In genomic region chr9:17588395-17588794, GRCh38 we compare ENCODE assay signal across 25 cellular contexts. TPM values are rescaled to one million over a fixed set of nuclear protein-coding genes. Genes with fewer than 3 reads are reported as not detected.
"Had no signal": no experiment of that assay in that cellular context is flagged by ENCODE, and none has a peak within 500 bp of the region (broad histone marks: within the 10 kb centered on the region; RNA-seq: fewer than 3 reads in every experiment).

No MANE protein-coding gene starts in this region.

- ATAC-seq: activated CD4-positive, alpha-beta T cell treated with anti-CD3 and anti-CD28 coated beads for 36 hours; activated T-helper 17 cell treated with anti-CD3 and anti-CD28 coated beads, Interleukin-2, amount 50 U/mL, for 72 hours; PC-3 had no signal

- DNase-seq: activated CD4-positive, alpha-beta memory T cell treated with anti-CD3 and anti-CD28 coated beads, Interleukin-2, amount 10 ng/mL, durations not matched to agents 7 days and 5 days; activated CD4-positive, alpha-beta T cell treated with anti-CD3 and anti-CD28 coated beads for 36 hours; activated CD4-positive, alpha-beta T cell treated with anti-CD3 and anti-CD28 coated beads, Interleukin-2, amount 50 U/mL, for 1 hour; activated gamma-delta T cell; activated naive CD4-positive, alpha-beta T cell treated with anti-CD3 and anti-CD28 coated beads for 36 hours; activated T-cell treated with anti-CD3 and anti-CD28 coated beads for 4 hours; activated T-cell treated with anti-CD3 and anti-CD28 coated beads, Interleukin-2, amount 50 U/mL, for 48 hours; amygdala; cerebellar nuclear complex; IMR-90; Kasumi-1; KBM-7; NCI-H1105 treated with DMSO at 0.1 percent for 48 hours; NCI-H1436 treated with DMSO at 0.1 percent for 48 hours; NCI-H1930; NCI-H345; NCI-H510A treated with DMSO at 0.1 percent for 48 hours; PC-3; SHP77 treated with DMSO at 0.1 percent for 48 hours had no signal

- FAIRE-seq: astrocyte, RCC 7860, TTC549 had no signal

RNA-seq across cellular contexts. Expression of gene SH3GL2, which starts 9.5 kb away (rescaled TPM):
- total RNA-seq: activated CD4-positive, alpha-beta memory T cell treated with anti-CD3 and anti-CD28 coated beads, Interleukin-2, amount 10 ng/mL, durations not matched to agents 7 days and 5 days; activated CD4-positive, alpha-beta T cell treated with anti-CD3 and anti-CD28 coated beads for 36 hours; activated CD8-positive, alpha-beta memory T cell treated with anti-CD3 and anti-CD28 coated beads for 36 hours; activated naive CD4-positive, alpha-beta T cell treated with anti-CD3 and anti-CD28 coated beads for 36 hours; activated T-helper 17 cell treated with anti-CD3 and anti-CD28 coated beads, Interleukin-2, amount 50 U/mL, for 72 hours; SK-MEL-5 had no signal
